8 cellular contexts compared by ENCODE assay signal in genomic region chr19:58305065-58305931, GRCh38. TPM values are rescaled to one million over a fixed set of nuclear protein-coding genes. Genes with fewer than 3 reads are reported as not detected.
DNase-seq lines count a peak whose midpoint lies in the region; ATAC-seq and TF ChIP-seq lines count a peak whose summit lies in the region.

TSS of gene ERVK3-1 (plus strand) at chr19:58305377. CDS start at chr19:58312169, 6,792 bp downstream.

- peak; percentile 99 for DNase-seq in Ammon's horn (ENCODE audit: low spot score)
- DNase-seq in GM19238 (ENCODE audit: insufficient read length, low spot score): peak; percentile 96
- peak; percentile 96 to 98 for DNase-seq in NCI-H524 (lab: John Stamatoyannopoulos, UW)
- peak; percentile 97 for DNase-seq in activated CD4-positive, alpha-beta T cell treated with anti-CD3 and anti-CD28 coated beads for 36 hours
- peak; percentile 99 for DNase-seq in choroid plexus epithelial cell (ENCODE audit: low read depth)
- peak; percentile 85 for DNase-seq in stimulated activated CD4-positive, alpha-beta T cell treated with anti-CD3 and anti-CD28 coated beads, Interleukin-1b, Interleukin-23, amount 100 ng/mL, for 4 hours (ENCODE audit: low read depth in 2 of 2)

- peak; percentile 92 for ATAC-seq in HG03442 (IDR thresholded peaks at IDR 0.05; ENCODE audit: unreplicated experiment)
- peak; percentile 98 for ATAC-seq in activated CD4-positive, alpha-beta T cell treated with anti-CD3 and anti-CD28 coated beads for 36 hours

- no peaks in the 10 kb centered on the region for H3K27me3 Mint-ChIP-seq in activated CD4-positive, alpha-beta T cell treated with anti-CD3 and anti-CD28 coated beads for 36 hours

- peaks cover 71% of the 10 kb centered on the region for H3K36me3 Mint-ChIP-seq in activated CD4-positive, alpha-beta T cell treated with anti-CD3 and anti-CD28 coated beads for 36 hours (ENCODE audit: low read depth)

- peak within 1 kb of the TSS; percentile 100 for H3K27ac Mint-ChIP-seq in activated CD4-positive, alpha-beta T cell treated with anti-CD3 and anti-CD28 coated beads for 36 hours

- CTCF ChIA-PET in activated CD4-positive, alpha-beta T cell treated with anti-CD3 and anti-CD28 coated beads for 36 hours (lab: Charles Lee): interaction anchor here (0.6 to 1.8 kb wide), 5 partner anchors 27 to 252 kb away, joined by 3 to 5 read pairs (median 3); no protein-coding TSS in a partner anchor

- peaks cover 52% of the 10 kb centered on the region for H3K4me1 Mint-ChIP-seq in activated CD4-positive, alpha-beta T cell treated with anti-CD3 and anti-CD28 coated beads for 36 hours

- H3K4me3 ChIP-seq in choroid plexus epithelial cell (ENCODE audit: low read depth, low read length): peak within 1 kb of the TSS; percentile 96

- H3K27me3 ChIP-seq in layer of hippocampus (ENCODE audit: control insufficient read depth, insufficient read depth, low read length): no peaks in the 10 kb centered on the region

- H3K9me3 Mint-ChIP-seq in activated CD4-positive, alpha-beta T cell treated with anti-CD3 and anti-CD28 coated beads for 36 hours (ENCODE audit: low read depth): no peaks in the 10 kb centered on the region

- H3K27ac ChIP-seq in layer of hippocampus (ENCODE audit: low read depth, low read length): peak within 1 kb of the TSS; percentile 86

- peak within 1 kb of the TSS; percentile 99 for H3K4me3 Mint-ChIP-seq in activated CD4-positive, alpha-beta T cell treated with anti-CD3 and anti-CD28 coated beads for 36 hours

- POLR2A ChIA-PET in activated CD4-positive, alpha-beta T cell treated with anti-CD3 and anti-CD28 coated beads for 36 hours (lab: Charles Lee): no interaction called here

- no peak for TF ChIP-seq CTCF in choroid plexus epithelial cell (conservative IDR thresholded peaks at IDR 0.05; ENCODE audit: low read depth, low read length)

- intact Hi-C loops in activated CD4-positive, alpha-beta T cell treated with anti-CD3 and anti-CD28 coated beads for 36 hours (cut with DNase I, micrococcal nuclease): loop anchor here (1.0 to 5.0 kb wide), 22 partner anchors 21 to 1993 kb away; partner anchors contain the start of genes RPS5 (in 2 of the 2), ZNF8 (in 2 of the 2), ZSCAN22 (in 2 of the 2) and MZF1 (in 1 of the 2)

RNA-seq across cellular contexts. Expression of gene ERVK3-1, which starts in this region (rescaled TPM):
- 10 to 100 TPM; 38.6 to 53.6 TPM for total RNA-seq in activated CD4-positive, alpha-beta T cell treated with anti-CD3 and anti-CD28 coated beads for 36 hours

Comparison
In these comparisons a context has a peak if more than half of its experiments do, and no peak if none do; other contexts are left out.
1. Peak in every context shown above with its lines: DNase-seq, ATAC-seq, H3K4me3 ChIP-seq and H3K27ac ChIP-seq.